In the genomic region with DNA sequence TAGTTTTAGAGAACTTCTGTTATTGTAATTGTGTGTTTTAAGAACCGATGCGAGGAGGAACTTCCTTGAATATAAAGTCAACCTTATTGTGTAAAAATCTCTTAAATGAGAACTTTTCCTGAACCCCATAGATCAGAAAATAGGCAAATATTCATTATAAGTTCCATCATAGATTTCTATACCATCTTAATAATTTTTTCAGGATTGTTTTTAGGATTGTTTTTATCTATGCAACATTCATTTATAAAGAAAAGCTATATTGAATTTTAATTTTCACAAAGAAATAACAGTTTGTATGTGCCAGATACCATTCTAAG, we compare ENCODE assay signal across 8 cellular contexts. TPM values are rescaled to one million over a fixed set of nuclear protein-coding genes. Genes with fewer than 3 reads are reported as not detected.
DNase-seq lines count a peak whose midpoint lies in the region; ATAC-seq and TF ChIP-seq lines count a peak whose summit lies in the region.

No MANE protein-coding gene starts in this region.

- H3K4me3 ChIP-seq in NB4 (ENCODE audit: low read depth, low read length) = peak overlapping the region; percentile 19
- H3K4me3 ChIP-seq in brain microvascular endothelial cell (ENCODE audit: low read depth, low read length) = no peak overlapping the region
- H3K4me3 ChIP-seq in neuronal stem cell (ENCODE audit: low read length in 2 of 2) = no peak overlapping the region

- no peak overlapping the region for H3K4me2 ChIP-seq in neuronal stem cell (ENCODE audit: insufficient read depth, low read length, poor library complexity, severe bottlenecking)

- H4K8ac ChIP-seq in neuronal stem cell (ENCODE audit: low read depth, low read length) = no peak overlapping the region

- intact Hi-C loops in activated CD8-positive, alpha-beta T cell treated with anti-CD3 and anti-CD28 coated beads for 36 hours (cut with micrococcal nuclease) = loop anchor here (1.0 to 5.0 kb wide), 2 partner anchors 241 to 291 kb away; no protein-coding TSS in a partner anchor

- peaks cover 42% of the 10 kb centered on the region for H3K4me1 Mint-ChIP-seq in activated CD8-positive, alpha-beta T cell treated with anti-CD3 and anti-CD28 coated beads for 36 hours (ENCODE audit: low read depth)
- H3K4me1 Mint-ChIP-seq in activated CD8-positive, alpha-beta T cell treated with anti-CD3 and anti-CD28 coated beads, Interleukin-2, amount 10 ng/mL, durations not matched to agents 7 days and 5 days (ENCODE audit: low read depth) = peaks cover 45% of the 10 kb centered on the region

- no CpG with 5 or more reads among the region's 2 CpGs for WGBS in neuronal stem cell (ENCODE audit: extremely low coverage in 2 of 2, insufficient read length in 2 of 2, insufficient replicate concordance in 1 of 2), 2 donors

- H3K79me1 ChIP-seq in neuronal stem cell (ENCODE audit: low read depth, low read length) = peaks cover 1% of the 10 kb centered on the region

- ATAC-seq in activated CD8-positive, alpha-beta T cell treated with anti-CD3 and anti-CD28 coated beads for 36 hours = no peak
- ATAC-seq in activated CD8-positive, alpha-beta T cell treated with anti-CD3 and anti-CD28 coated beads, Interleukin-2, amount 10 ng/mL, durations not matched to agents 7 days and 5 days = no peak

- H2AFZ ChIP-seq in neuronal stem cell (ENCODE audit: low read length) = peak overlapping the region; percentile 58

- TF ChIP-seq CTCF in activated CD8-positive, alpha-beta T cell treated with anti-CD3 and anti-CD28 coated beads for 36 hours (IDR thresholded peaks at IDR 0.05) = peak; percentile 52
- TF ChIP-seq CTCF in NB4 (IDR thresholded peaks at IDR 0.05; ENCODE audit: low read depth, low read length) (no peak), brain microvascular endothelial cell (IDR thresholded peaks at IDR 0.05; ENCODE audit: low read depth, low read length, missing control alignments) (no peak)

- H3K4ac ChIP-seq in neuronal stem cell (ENCODE audit: low read length) = no peak overlapping the region

- CTCF ChIA-PET in activated CD8-positive, alpha-beta T cell treated with anti-CD3 and anti-CD28 coated beads for 36 hours (lab: Charles Lee) = interaction anchor here (0.7 to 5.6 kb wide), 32 partner anchors 8 to 373 kb away, joined by 3 to 55 read pairs (median 5); no protein-coding TSS in a partner anchor
- CTCF ChIA-PET in activated CD8-positive, alpha-beta T cell treated with anti-CD3 and anti-CD28 coated beads, Interleukin-2, amount 10 ng/mL, durations not matched to agents 7 days and 5 days (lab: Charles Lee) = interaction anchor here (0.7 to 5.8 kb wide), 23 partner anchors 16 to 375 kb away, joined by 3 to 64 read pairs (median 5); a partner anchor contains a TSS

- no peak overlapping the region for H2BK15ac ChIP-seq in neuronal stem cell (ENCODE audit: low read length)

- H2BK120ac ChIP-seq in neuronal stem cell (ENCODE audit: low read depth, low read length) = no peak overlapping the region

- H3K27ac Mint-ChIP-seq in activated CD8-positive, alpha-beta T cell treated with anti-CD3 and anti-CD28 coated beads for 36 hours = peak overlapping the region; percentile 60
- no peak overlapping the region for H3K27ac Mint-ChIP-seq in activated CD8-positive, alpha-beta T cell treated with anti-CD3 and anti-CD28 coated beads, Interleukin-2, amount 10 ng/mL, durations not matched to agents 7 days and 5 days

- H3K27me3 ChIP-seq in brain microvascular endothelial cell (replicated peaks) = no peaks in the 10 kb centered on the region
- no peaks in the 10 kb centered on the region for H3K27me3 ChIP-seq in neuronal stem cell (ENCODE audit: control insufficient read depth in 3 of 3, insufficient read depth in 3 of 3, low read depth in 1 of 3, low read length in 3 of 3)

- in situ Hi-C loops in brain microvascular endothelial cell (cut with HindIII; ENCODE audit: low pct_ligation_motif_present, low sequenced_read_pairs) = no loop called here

- H3K9me3 ChIP-seq in neuronal stem cell (replicated peaks in 1 of 2; ENCODE audit: control insufficient read depth in 2 of 2, insufficient read depth in 1 of 2, low read depth in 1 of 2, low read length in 2 of 2) = no peaks in the 10 kb centered on the region

- no peaks in the 10 kb centered on the region for H3K9me3 Mint-ChIP-seq in activated CD8-positive, alpha-beta T cell treated with anti-CD3 and anti-CD28 coated beads for 36 hours
- no peaks in the 10 kb centered on the region for H3K9me3 Mint-ChIP-seq in activated CD8-positive, alpha-beta T cell treated with anti-CD3 and anti-CD28 coated beads, Interleukin-2, amount 10 ng/mL, durations not matched to agents 7 days and 5 days (ENCODE audit: insufficient read depth)

- H3K36me3 ChIP-seq in brain microvascular endothelial cell (replicated peaks) (peaks cover 17% of the 10 kb centered on the region), neuronal stem cell (replicated peaks in 1 of 2; ENCODE audit: control insufficient read depth in 2 of 2, insufficient read depth in 2 of 2, low read length in 2 of 2) (peaks cover 6 to 22% of the 10 kb centered on the region in 2 donors)

- POLR2A ChIA-PET in activated CD8-positive, alpha-beta T cell treated with anti-CD3 and anti-CD28 coated beads for 36 hours (lab: Charles Lee) = interaction anchor here (0.7 to 2.1 kb wide), 4 partner anchors 164 to 270 kb away, joined by 3 to 5 read pairs (median 4); a partner anchor contains a TSS
- POLR2A ChIA-PET in activated CD8-positive, alpha-beta T cell treated with anti-CD3 and anti-CD28 coated beads, Interleukin-2, amount 10 ng/mL, durations not matched to agents 7 days and 5 days (lab: Charles Lee) = interaction anchor here (0.9 kb wide), 1 partner anchor 195 kb away, joined by 3 read pairs; no protein-coding TSS in a partner anchor

- H3K27me3 Mint-ChIP-seq in activated CD8-positive, alpha-beta T cell treated with anti-CD3 and anti-CD28 coated beads for 36 hours = no peaks in the 10 kb centered on the region
- peaks cover 5% of the 10 kb centered on the region for H3K27me3 Mint-ChIP-seq in activated CD8-positive, alpha-beta T cell treated with anti-CD3 and anti-CD28 coated beads, Interleukin-2, amount 10 ng/mL, durations not matched to agents 7 days and 5 days (ENCODE audit: low read depth)

- no peak for TF ChIP-seq POLR2A in NB4 (IDR thresholded peaks at IDR 0.05; ENCODE audit: extremely low read depth, insufficient read length)

- no peak for DNase-seq in activated CD8-positive, alpha-beta T cell treated with anti-CD3 and anti-CD28 coated beads for 36 hours
- DNase-seq in activated CD8-positive, alpha-beta T cell treated with anti-CD3 and anti-CD28 coated beads, Interleukin-2, amount 10 ng/mL, durations not matched to agents 7 days and 5 days = no peak
- no peak for DNase-seq in NB4 (ENCODE audit: low read depth)
- DNase-seq in brain microvascular endothelial cell = no peak
- no peak for DNase-seq in neuronal stem cell (ENCODE audit: low spot score)
- DNase-seq in SHP77 (lab: John Stamatoyannopoulos, UW) = no peak
- DNase-seq in HuH-7 (ENCODE audit: low spot score) = no peak
- no peak for DNase-seq in activated gamma-delta T cell treated with Interleukin-2 at 50 U/mL for 16 hours

- H2BK5ac ChIP-seq in neuronal stem cell (ENCODE audit: low read length) = no peak overlapping the region

- H3K18ac ChIP-seq in neuronal stem cell (ENCODE audit: low read length) = no peak overlapping the region

- no peak overlapping the region for H3K23ac ChIP-seq in neuronal stem cell (ENCODE audit: low read depth, low read length, poor library complexity)

- no peak overlapping the region for H2AK5ac ChIP-seq in neuronal stem cell (ENCODE audit: low read depth, low read length)

- no peak overlapping the region for H3K9ac ChIP-seq in neuronal stem cell (ENCODE audit: low read depth, low read length, poor library complexity)

- H3K27ac ChIP-seq in brain microvascular endothelial cell = peak overlapping the region; percentile 86
- no peak overlapping the region for H3K27ac ChIP-seq in neuronal stem cell (replicated peaks; ENCODE audit: low read length)

- no peak overlapping the region for H4K91ac ChIP-seq in neuronal stem cell (ENCODE audit: low read depth, low read length, poor library complexity)

- peaks cover 25% of the 10 kb centered on the region for H3K36me3 Mint-ChIP-seq in activated CD8-positive, alpha-beta T cell treated with anti-CD3 and anti-CD28 coated beads for 36 hours (ENCODE audit: low read depth)
- peaks cover 26% of the 10 kb centered on the region for H3K36me3 Mint-ChIP-seq in activated CD8-positive, alpha-beta T cell treated with anti-CD3 and anti-CD28 coated beads, Interleukin-2, amount 10 ng/mL, durations not matched to agents 7 days and 5 days (ENCODE audit: low read depth)

- H3K4me1 ChIP-seq in neuronal stem cell (ENCODE audit: control insufficient read depth in 2 of 2, insufficient read depth in 1 of 2, low read depth in 1 of 2, low read length in 2 of 2) = peaks cover 4 to 7% of the 10 kb centered on the region in 2 donors

- no peak overlapping the region for H2BK12ac ChIP-seq in neuronal stem cell (ENCODE audit: low read length)

- H3K4me3 Mint-ChIP-seq in activated CD8-positive, alpha-beta T cell treated with anti-CD3 and anti-CD28 coated beads for 36 hours = peak overlapping the region; percentile 93
- H3K4me3 Mint-ChIP-seq in activated CD8-positive, alpha-beta T cell treated with anti-CD3 and anti-CD28 coated beads, Interleukin-2, amount 10 ng/mL, durations not matched to agents 7 days and 5 days = no peak overlapping the region

- H3K14ac ChIP-seq in neuronal stem cell (ENCODE audit: low read length) = no peak overlapping the region

RNA-seq across cellular contexts. Expression of a gene that starts 1.7 kb away (rescaled TPM):
- 10 to 100 TPM; 39.7 to 42.4 TPM for total RNA-seq in activated CD8-positive, alpha-beta T cell treated with anti-CD3 and anti-CD28 coated beads for 36 hours
- total RNA-seq in activated CD8-positive, alpha-beta T cell treated with anti-CD3 and anti-CD28 coated beads, Interleukin-2, amount 10 ng/mL, durations not matched to agents 7 days and 5 days = 10 to 100 TPM; 37.5 to 37.8 TPM
- polyA plus RNA-seq in neuronal stem cell (2013, experiment 1 of 2) = 35.7 TPM
- 37.9 TPM for polyA plus RNA-seq in neuronal stem cell (2013, experiment 2 of 2)
